In genomic region chr15:44532689-44533088, GRCh38 we compare ENCODE assay signal across 14 cellular contexts. TPM values are rescaled to one million over a fixed set of nuclear protein-coding genes. Genes with fewer than 3 reads are reported as not detected.
DNase-seq lines count a peak whose midpoint lies in the region; ATAC-seq, FAIRE-seq and TF ChIP-seq lines count a peak whose summit lies in the region.
"Had no signal": no experiment of that assay in that cellular context is flagged by ENCODE, and none has a peak within 500 bp of the region (broad histone marks: within the 10 kb centered on the region; RNA-seq: fewer than 3 reads in every experiment).

No MANE protein-coding gene starts in this region.

- CTCF ChIA-PET in K562 (lab: Yijun Ruan, JAX; ENCODE audit: low intra/inter-chr PET ratio), result interaction anchor here (0.6 kb wide), 1 partner anchor 171 kb away, joined by 3 read pairs; no protein-coding TSS in a partner anchor

- H3K36me3 ChIP-seq in K562 (ENCODE audit: control insufficient read depth, insufficient read depth, low read length) (peaks cover 11% of the 10 kb centered on the region; the same call in 1 of the 3 replicates), neuronal stem cell (replicated peaks in 1 of 2; ENCODE audit: control insufficient read depth in 2 of 2, insufficient read depth in 2 of 2, low read length in 2 of 2) (peaks cover 0 to 14% of the 10 kb centered on the region in 2 donors)
- H3K36me3 ChIP-seq: BLaER1 had no signal

- H2AFZ ChIP-seq in K562 (ENCODE audit: low read depth, low read length) (no peak overlapping the region), neuronal stem cell (ENCODE audit: low read length) (no peak overlapping the region)

- H3K4ac ChIP-seq in neuronal stem cell (ENCODE audit: low read length), result no peak overlapping the region

- no peak overlapping the region for H3K4me3 ChIP-seq in NB4 (ENCODE audit: low read depth, low read length)
- H3K4me3 ChIP-seq in K562, result no peak overlapping the region
- H3K4me3 ChIP-seq in neuronal stem cell (ENCODE audit: low read length in 2 of 2), result no peak overlapping the region
- H3K4me3 ChIP-seq: BLaER1 had no signal

- peak in 1 of 2 experiments; percentile 23; a peak in 1 of 4 replicates for TF ChIP-seq RAD21 in K562 (CRISPR knock-in tag; conservative IDR thresholded peaks at IDR 0.05 in 1 of 2, IDR thresholded peaks at IDR 0.05 in 1 of 2)

- no peaks in the 10 kb centered on the region for H3K9me3 Mint-ChIP-seq in activated naive CD8-positive, alpha-beta T cell treated with anti-CD3 and anti-CD28 coated beads for 36 hours
- no peaks in the 10 kb centered on the region for H3K9me3 Mint-ChIP-seq in activated naive CD8-positive, alpha-beta T cell treated with anti-CD3 and anti-CD28 coated beads, Interleukin-2, amount 50 U/mL, for 24 hours
- H3K9me3 Mint-ChIP-seq: stimulated activated naive CD8-positive, alpha-beta T cell treated with anti-CD3 and anti-CD28 coated beads, Interleukin-15, Interleukin-2, amounts not matched to agents 100 ng/mL and 50 ng/mL, for 24 hours had no signal

- peak; percentile 0 for TF ChIP-seq CTCF in NB4 (IDR thresholded peaks at IDR 0.05; ENCODE audit: low read depth, low read length)
- TF ChIP-seq CTCF in K562 (IDR thresholded peaks at IDR 0.05 in 2 of 3, conservative IDR thresholded peaks at IDR 0.05 in 1 of 3; ENCODE audit: insufficient read depth in 2 of 3, low read depth in 1 of 3, low read length in 3 of 3), result peak in 2 of 3 experiments; percentile 24 to 35; a peak in 2 of 6 replicates

- H3K4me1 ChIP-seq in K562 (replicated peaks in 1 of 2; ENCODE audit: control insufficient read depth in 2 of 2, insufficient read depth in 2 of 2, low read length in 2 of 2), result peaks cover 0 to 23% of the 10 kb centered on the region in 2 experiments; a peak in 4 of 5 replicates
- H3K4me1 ChIP-seq in neuronal stem cell (ENCODE audit: control insufficient read depth in 2 of 2, insufficient read depth in 1 of 2, low read depth in 1 of 2, low read length in 2 of 2), result no peaks in the 10 kb centered on the region

- H2BK15ac ChIP-seq in neuronal stem cell (ENCODE audit: low read length), result no peak overlapping the region

- H2BK120ac ChIP-seq in neuronal stem cell (ENCODE audit: low read depth, low read length), result no peak overlapping the region

- H3K36me3 Mint-ChIP-seq in activated naive CD8-positive, alpha-beta T cell treated with anti-CD3 and anti-CD28 coated beads for 36 hours, result peaks cover 14% of the 10 kb centered on the region
- H3K36me3 Mint-ChIP-seq in activated naive CD8-positive, alpha-beta T cell treated with anti-CD3 and anti-CD28 coated beads, Interleukin-2, amount 50 U/mL, for 24 hours (ENCODE audit: low read depth), result peaks cover 6% of the 10 kb centered on the region

- POLR2A ChIA-PET in K562 (lab: Yijun Ruan, JAX), result interaction anchor here (1.5 kb wide), 1 partner anchor 31 kb away, joined by 4 read pairs; no protein-coding TSS in a partner anchor

- H4K20me1 ChIP-seq in K562 (replicated peaks; ENCODE audit: control insufficient read depth, insufficient read depth, low read length), result 0 out of 2 replicates have a peak, but pooled peaks cover 2% of the 10 kb centered on the region

- ATAC-seq in activated naive CD8-positive, alpha-beta T cell treated with anti-CD3 and anti-CD28 coated beads, Interleukin-2, amount 50 U/mL, for 24 hours, result no peak
- no peak for ATAC-seq in K562
- ATAC-seq in HG03175 (IDR thresholded peaks at IDR 0.05; ENCODE audit: unreplicated experiment), result no peak

- H3K27me3 Mint-ChIP-seq in activated naive CD8-positive, alpha-beta T cell treated with anti-CD3 and anti-CD28 coated beads for 36 hours, result no peaks in the 10 kb centered on the region
- H3K27me3 Mint-ChIP-seq in activated naive CD8-positive, alpha-beta T cell treated with anti-CD3 and anti-CD28 coated beads, Interleukin-2, amount 50 U/mL, for 24 hours, result no peaks in the 10 kb centered on the region
- H3K27me3 Mint-ChIP-seq: stimulated activated naive CD8-positive, alpha-beta T cell treated with anti-CD3 and anti-CD28 coated beads, Interleukin-15, Interleukin-2, amounts not matched to agents 100 ng/mL and 50 ng/mL, for 24 hours had no signal

- no peak for TF ChIP-seq EP300 in K562 (IDR thresholded peaks at IDR 0.05; ENCODE audit: low read length)

- H3K4me3 Mint-ChIP-seq in activated naive CD8-positive, alpha-beta T cell treated with anti-CD3 and anti-CD28 coated beads for 36 hours, result no peak overlapping the region
- H3K4me3 Mint-ChIP-seq in activated naive CD8-positive, alpha-beta T cell treated with anti-CD3 and anti-CD28 coated beads, Interleukin-2, amount 50 U/mL, for 24 hours, result no peak overlapping the region
- H3K4me3 Mint-ChIP-seq: stimulated activated naive CD8-positive, alpha-beta T cell treated with anti-CD3 and anti-CD28 coated beads, Interleukin-15, Interleukin-2, amounts not matched to agents 100 ng/mL and 50 ng/mL, for 24 hours had no signal

- peaks cover 2% of the 10 kb centered on the region for H3K79me1 ChIP-seq in neuronal stem cell (ENCODE audit: low read depth, low read length)

- no peaks in the 10 kb centered on the region for H3K9me1 ChIP-seq in K562 (ENCODE audit: control insufficient read depth, insufficient read depth, low read length)

- H3K9me3 ChIP-seq in K562 (replicated peaks; ENCODE audit: control insufficient read depth, insufficient read depth, low read depth, low read length), result no peaks in the 10 kb centered on the region
- H3K9me3 ChIP-seq in neuronal stem cell (replicated peaks in 1 of 2; ENCODE audit: control insufficient read depth in 2 of 2, insufficient read depth in 1 of 2, low read depth in 1 of 2, low read length in 2 of 2), result no peaks in the 10 kb centered on the region
- H3K9me3 ChIP-seq: BLaER1 had no signal

- no peak overlapping the region for H2AK5ac ChIP-seq in neuronal stem cell (ENCODE audit: low read depth, low read length)

- no peak for TF ChIP-seq POLR2A in NB4 (IDR thresholded peaks at IDR 0.05; ENCODE audit: extremely low read depth, insufficient read length)
- TF ChIP-seq POLR2A in K562 (conservative IDR thresholded peaks at IDR 0.05), result no peak

- no peak overlapping the region for H2BK5ac ChIP-seq in neuronal stem cell (ENCODE audit: low read length)

- 84% methylated on average over 3 of the region's 3 CpGs for WGBS in K562 (ENCODE audit: insufficient coverage, low coverage, missing lambda C conversion rate)
- no CpG with 5 or more reads among the region's 3 CpGs for WGBS in neuronal stem cell (ENCODE audit: extremely low coverage in 2 of 2, insufficient read length in 2 of 2, insufficient replicate concordance in 1 of 2), 2 donors

- H3K27ac ChIP-seq in K562 (ENCODE audit: extremely low read depth, low read depth, low read length) (no peak overlapping the region), neuronal stem cell (replicated peaks; ENCODE audit: low read length) (no peak overlapping the region)
- H3K27ac ChIP-seq: BLaER1 had no signal

- no TSS peak for BruUV-seq in K562 (replicated peaks; lab: Mats Ljungman, UMichigan)

- H4K91ac ChIP-seq in neuronal stem cell (ENCODE audit: low read depth, low read length, poor library complexity), result no peak overlapping the region

- no peak overlapping the region for H3K18ac ChIP-seq in neuronal stem cell (ENCODE audit: low read length)

- no peak overlapping the region for H3K14ac ChIP-seq in neuronal stem cell (ENCODE audit: low read length)

- no peak for DNase-seq in activated naive CD8-positive, alpha-beta T cell treated with anti-CD3 and anti-CD28 coated beads for 36 hours
- DNase-seq in activated naive CD8-positive, alpha-beta T cell treated with anti-CD3 and anti-CD28 coated beads, Interleukin-2, amount 50 U/mL, for 24 hours, result no peak
- DNase-seq in NB4 (ENCODE audit: low read depth), result no peak
- no peak for DNase-seq in K562 (ENCODE audit: extremely low read depth in 1 of 4, low spot score in 3 of 4)
- no peak for DNase-seq in GF-D8 (lab: John Stamatoyannopoulos, UW)
- DNase-seq in neuronal stem cell (ENCODE audit: low spot score), result no peak
- no peak for DNase-seq in islet precursor cell
- DNase-seq: amygdala, NCI-H187 treated with DMSO at 0.1 percent for 48 hours, T-helper 9 cell had no signal

- H3K27ac Mint-ChIP-seq in activated naive CD8-positive, alpha-beta T cell treated with anti-CD3 and anti-CD28 coated beads for 36 hours, result peak overlapping the region; percentile 38
- no peak overlapping the region for H3K27ac Mint-ChIP-seq in activated naive CD8-positive, alpha-beta T cell treated with anti-CD3 and anti-CD28 coated beads, Interleukin-2, amount 50 U/mL, for 24 hours
- H3K27ac Mint-ChIP-seq: stimulated activated naive CD8-positive, alpha-beta T cell treated with anti-CD3 and anti-CD28 coated beads, Interleukin-15, Interleukin-2, amounts not matched to agents 100 ng/mL and 50 ng/mL, for 24 hours had no signal

- H3K27me3 ChIP-seq in K562 (ENCODE audit: control insufficient read depth in 2 of 2, insufficient read depth in 2 of 2, low read length in 2 of 2) (no peaks in the 10 kb centered on the region), neuronal stem cell (ENCODE audit: control insufficient read depth in 3 of 3, insufficient read depth in 3 of 3, low read depth in 1 of 3, low read length in 3 of 3) (no peaks in the 10 kb centered on the region)
- H3K27me3 ChIP-seq: BLaER1 had no signal

- H3K9ac ChIP-seq in K562 (ENCODE audit: insufficient read depth in 1 of 2, low read depth in 2 of 2, low read length in 2 of 2) (no peak overlapping the region), neuronal stem cell (ENCODE audit: low read depth, low read length, poor library complexity) (no peak overlapping the region)
- H3K9ac ChIP-seq: BLaER1 had no signal

- H2BK12ac ChIP-seq in neuronal stem cell (ENCODE audit: low read length), result no peak overlapping the region

- intact Hi-C loops in K562 (cut with micrococcal nuclease), result loop anchor here (10.0 kb wide), 1 partner anchor 318 kb away; no protein-coding TSS in a partner anchor

- peaks cover 16% of the 10 kb centered on the region for H3K4me1 Mint-ChIP-seq in activated naive CD8-positive, alpha-beta T cell treated with anti-CD3 and anti-CD28 coated beads for 36 hours
- peaks cover 16% of the 10 kb centered on the region for H3K4me1 Mint-ChIP-seq in activated naive CD8-positive, alpha-beta T cell treated with anti-CD3 and anti-CD28 coated beads, Interleukin-2, amount 50 U/mL, for 24 hours

- peaks cover 29% of the 10 kb centered on the region for H3K79me2 ChIP-seq in K562 (ENCODE audit: control insufficient read depth, insufficient read depth, low read length)

- in situ Hi-C loops in K562 (cut with MboI), result no loop called here

- no peak overlapping the region for H4K8ac ChIP-seq in neuronal stem cell (ENCODE audit: low read depth, low read length)

- FAIRE-seq in K562 (lab: Jason Lieb, UNC), result no peak
- FAIRE-seq: frontal cortex had no signal

- H3K23ac ChIP-seq in neuronal stem cell (ENCODE audit: low read depth, low read length, poor library complexity), result no peak overlapping the region

- H3K4me2 ChIP-seq in K562 (ENCODE audit: insufficient read depth, low read length), result no peak overlapping the region
- H3K4me2 ChIP-seq in neuronal stem cell (ENCODE audit: insufficient read depth, low read length, poor library complexity, severe bottlenecking), result no peak overlapping the region
- H3K4me2 ChIP-seq: BLaER1 had no signal

RNA-seq across cellular contexts. Expression of gene EIF3J, which starts 4.3 kb away (rescaled TPM):
- total RNA-seq in activated naive CD8-positive, alpha-beta T cell treated with anti-CD3 and anti-CD28 coated beads for 36 hours, result 100 to 1,000 TPM; 187 to 194 TPM
- total RNA-seq in K562 (2011; cell fraction: chromatin; rRNA removed; ENCODE audit: low replicate concordance), result 59.3 and 164 TPM in 2 replicates
- 30.7 and 36.6 TPM in 2 replicates for total RNA-seq in K562 (2011; cell fraction: nucleolus; rRNA removed)
- total RNA-seq in K562 (2011; cell fraction: nucleoplasm; rRNA removed), result 61.7 and 80.6 TPM in 2 replicates
- total RNA-seq in K562 (2014; rRNA removed), result 80.7 and 85.0 TPM in 2 replicates
- total RNA-seq in K562 (2014; rRNA removed; fragmentation: Illumina TruSeq; extraction: Trizol), result 151 and 171 TPM in 2 replicates
- 146 and 164 TPM in 2 replicates for total RNA-seq in K562 (2015; rRNA removed; fragmentation: Illumina TruSeq; extraction: Trizol)
- 150 and 153 TPM in 2 replicates for total RNA-seq in K562 (2021)
- 152 and 217 TPM in 2 replicates for polyA plus RNA-seq in K562 (2011; rRNA removed)
- polyA plus RNA-seq in K562 (2011; cell fraction: cytosol; rRNA removed), result 38.7 and 77.9 TPM in 2 replicates
- 25.5 and 42.4 TPM in 2 replicates for polyA plus RNA-seq in K562 (2011; cell fraction: nucleus; rRNA removed)
- 150 and 152 TPM in 2 replicates for polyA plus RNA-seq in K562 (2012)
- 192 and 215 TPM in 2 replicates for polyA plus RNA-seq in K562 (2014; fragmentation: Illumina TruSeq; extraction: Trizol)
- 10 to 100 TPM; 44.2 to 48.4 TPM for polyA plus RNA-seq in K562 (2014; fragmentation: Nextera tagmentation; extraction: Ambion mirVana)
- 111 and 150 TPM in 2 replicates for polyA plus RNA-seq in K562 (2014; rRNA removed)
- polyA minus RNA-seq in K562 (2011; rRNA and poly(A)+ RNA removed), result 184 and 187 TPM in 2 replicates
- 46.2 and 66.9 TPM in 2 replicates for polyA minus RNA-seq in K562 (2011; cell fraction: cytosol; rRNA and poly(A)+ RNA removed)
- polyA minus RNA-seq in K562 (2011; cell fraction: nucleus; rRNA and poly(A)+ RNA removed), result 17.0 and 31.5 TPM in 2 replicates
- 56.1 TPM for polyA plus RNA-seq in neuronal stem cell (2013, experiment 1 of 2)
- polyA plus RNA-seq in neuronal stem cell (2013, experiment 2 of 2), result 56.0 TPM
